ENCODE assay signal across 28 cellular contexts in genomic region chrX:134813697-134814096, GRCh38.
"Had no signal": no experiment of that assay in that cellular context is flagged by ENCODE, and none has a peak within 500 bp of the region (broad histone marks: within the 10 kb centered on the region; RNA-seq: fewer than 3 reads in every experiment).

No MANE protein-coding gene starts in this region.

- DNase-seq: hypothalamus; immature natural killer cell; kidney; left colon; left lung; mesendoderm; naive B cell; natural killer cell; nephron progenitor cell; occipital lobe; psoas muscle; right lobe of liver; stimulated activated CD4-positive, alpha-beta T cell treated with anti-CD3 and anti-CD28 coated beads, Interleukin-12 subunit alpha, Interleukin-12 subunit beta, amount 100 ng/mL, for 4 hours; stimulated activated CD4-positive, alpha-beta T cell treated with anti-CD3 and anti-CD28 coated beads, Interleukin-15, amount 100 ng/mL, for 24 hours; stimulated activated CD4-positive, alpha-beta T cell treated with anti-CD3 and anti-CD28 coated beads, Interleukin-2, amount 100 ng/mL, for 24 hours; stimulated activated CD4-positive, alpha-beta T cell treated with anti-CD3 and anti-CD28 coated beads, Interleukin-4, amount 100 ng/mL, for 1 hour; stimulated activated naive B cell treated with anti-CD40 and anti-IgM and Interleukin-4, amounts not matched to agents 10 μg/mL and 1 μg/mL and 100 μg/mL, for 72 hours; stimulated activated naive CD8-positive, alpha-beta T cell treated with anti-CD3 and anti-CD28 coated beads, Interleukin-15, Interleukin-2, amounts not matched to agents 100 U/mL and 50 U/mL, for 24 hours; stomach; tibial artery; trophoblast cell; upper lobe of right lung had no signal

- H3K4me1 ChIP-seq: left lung, neural progenitor cell, parathyroid adenoma, psoas muscle, right lobe of liver, tibial artery, upper lobe of right lung had no signal

- H3K27ac ChIP-seq: left lung, neural progenitor cell, neutrophil, parathyroid adenoma, psoas muscle, right lobe of liver, skin epidermis, stomach, thoracic aorta, tibial artery, upper lobe of right lung had no signal

- H3K4me3 ChIP-seq: left lung, lung, neural progenitor cell, psoas muscle, right lobe of liver, skin epidermis, stomach, thoracic aorta, tibial artery, upper lobe of right lung had no signal

- H3K27me3 ChIP-seq: left lung, neural progenitor cell, neutrophil, right lobe of liver, stomach, tibial artery, upper lobe of right lung had no signal

- H3K9me3 ChIP-seq: left lung, neutrophil, psoas muscle, right lobe of liver, stomach, thoracic aorta, tibial artery, upper lobe of right lung had no signal

- ATAC-seq: left colon; left lung; natural killer cell; psoas muscle; right lobe of liver; stimulated activated naive B cell treated with anti-CD40 and anti-IgM and Interleukin-4, amounts not matched to agents 10 μg/mL and 1 μg/mL and 100 μg/mL, for 72 hours; stimulated activated naive CD8-positive, alpha-beta T cell treated with anti-CD3 and anti-CD28 coated beads, Interleukin-15, Interleukin-2, amounts not matched to agents 100 U/mL and 50 U/mL, for 24 hours; upper lobe of right lung had no signal

- H3K36me3 ChIP-seq: left lung, neural progenitor cell, neutrophil, right lobe of liver, stomach, thoracic aorta, tibial artery, upper lobe of right lung had no signal
